Comparison of ENCODE assay signal across 17 cellular contexts in genomic region chr19:39146091-39146490, GRCh38. TPM values are rescaled to one million over a fixed set of nuclear protein-coding genes. Genes with fewer than 3 reads are reported as not detected.
DNase-seq lines count a peak whose midpoint lies in the region; ATAC-seq, FAIRE-seq and TF ChIP-seq lines count a peak whose summit lies in the region.
"Had no signal": no experiment of that assay in that cellular context is flagged by ENCODE, and none has a peak within 500 bp of the region (broad histone marks: within the 10 kb centered on the region; RNA-seq: fewer than 3 reads in every experiment).

No MANE protein-coding gene starts in this region.

- H3K36me3 ChIP-seq in ascending aorta, result no peaks in the 10 kb centered on the region
- H3K36me3 ChIP-seq in pancreas, result no peaks in the 10 kb centered on the region
- peaks cover 0 to 3% (median 0%) of the 10 kb centered on the region in 4 donors for H3K36me3 ChIP-seq in upper lobe of left lung
- H3K36me3 ChIP-seq: neutrophil had no signal

- WGBS in pancreas, 2 donors, result 98 to 100% methylated on average over 1 of the region's 1 CpG
- WGBS in upper lobe of left lung, 2 donors, result 95 to 100% methylated on average over 1 of the region's 1 CpG

- ATAC-seq in Right ventricle myocardium superior (ENCODE audit: poor library complexity), result peak; percentile 29
- ATAC-seq in pancreas, result no peak
- no peak for ATAC-seq in upper lobe of left lung (ENCODE audit: low FRiP score in 2 of 2)
- no peak for ATAC-seq in GM18520 (IDR thresholded peaks at IDR 0.05; ENCODE audit: unreplicated experiment)
- ATAC-seq in GM18511 (IDR thresholded peaks at IDR 0.05; ENCODE audit: unreplicated experiment), result no peak

- H3K4me1 ChIP-seq in ascending aorta (peaks cover 4 to 22% of the 10 kb centered on the region in 2 donors), pancreas (peaks cover 15 to 29% (median 25%) of the 10 kb centered on the region in 3 donors), upper lobe of left lung (peaks cover 34 to 54% (median 44%) of the 10 kb centered on the region in 4 donors)

- H3K27me3 ChIP-seq in ascending aorta (no peaks in the 10 kb centered on the region), pancreas (no peaks in the 10 kb centered on the region), upper lobe of left lung (no peaks in the 10 kb centered on the region)
- H3K27me3 ChIP-seq: neutrophil, SJCRH30 had no signal

- H3K27ac ChIP-seq in ascending aorta (peak overlapping the region; percentile 64 to 78), pancreas (peak overlapping the region in 3 of 4 donors; percentile 72 to 80 (median 72)), upper lobe of left lung (peak overlapping the region; percentile 67 to 83 (median 76))
- H3K27ac ChIP-seq: neutrophil, SJCRH30 had no signal

- no peak for DNase-seq in ascending aorta (ENCODE audit: low spot score in 2 of 2)
- DNase-seq in Right ventricle myocardium superior, result no peak
- peak in 1 of 6 donors; percentile 28 for DNase-seq in pancreas
- DNase-seq in upper lobe of left lung, result no peak
- no peak for DNase-seq in GM12892 (ENCODE audit: insufficient read length)
- DNase-seq: activated CD4-positive, alpha-beta T cell treated with anti-CD3 and anti-CD28 coated beads for 4 hours; DMS 273 treated with DMSO at 0.1 percent for 48 hours; effector CD8-positive, alpha-beta T cell; mammary epithelial cell; NCI-H1436 treated with DMSO at 0.1 percent for 48 hours; SJCRH30; stimulated activated CD4-positive, alpha-beta T cell treated with anti-CD3 and anti-CD28 coated beads, Interleukin-4, amount 100 ng/mL, for 4 hours had no signal

- no peak for FAIRE-seq in pancreas (lab: Jason Lieb, UNC)
- no peak for FAIRE-seq in GM12892 (lab: Jason Lieb, UNC)

- TF ChIP-seq POLR2A in upper lobe of left lung (IDR thresholded peaks at IDR 0.05) (no peak), GM12892 (IDR thresholded peaks at IDR 0.05; ENCODE audit: low read depth, low read length) (no peak)

- TF ChIP-seq CTCF in ascending aorta (IDR thresholded peaks at IDR 0.05) (no peak), pancreas (IDR thresholded peaks at IDR 0.05) (no peak), upper lobe of left lung (IDR thresholded peaks at IDR 0.05) (no peak)

- H3K9me3 ChIP-seq in ascending aorta (no peaks in the 10 kb centered on the region), pancreas (no peaks in the 10 kb centered on the region), upper lobe of left lung (no peaks in the 10 kb centered on the region)
- H3K9me3 ChIP-seq: neutrophil, SJCRH30 had no signal

- no peak overlapping the region for H3K4me3 ChIP-seq in ascending aorta
- no peak overlapping the region for H3K4me3 ChIP-seq in pancreas
- no peak overlapping the region for H3K4me3 ChIP-seq in upper lobe of left lung
- H3K4me3 ChIP-seq: SJCRH30, skin epidermis had no signal

- TF ChIP-seq EP300 in upper lobe of left lung (IDR thresholded peaks at IDR 0.05), result no peak

- intact Hi-C loops in ascending aorta (cut with DNase I) (no loop called here), Right ventricle myocardium superior (cut with DNase I) (no loop called here), pancreas (cut with DNase I) (no loop called here)

RNA-seq across cellular contexts. Expression of gene PAK4, which starts 20.5 kb away (rescaled TPM):
- total RNA-seq in ascending aorta (27.4 TPM), Right ventricle myocardium superior (14.0 TPM), pancreas (10 to 100 TPM; 19.4 to 37.2 (median 28.5) TPM), upper lobe of left lung (10 to 100 TPM; 23.4 to 88.2 (median 54.4) TPM)
- 10 to 100 TPM; 29.9 to 38.4 TPM for polyA plus RNA-seq in pancreas
- 2.3 TPM for polyA plus RNA-seq in GM12892 (2012; ENCODE audit: missing spikeins)

RNA-seq across cellular contexts. Expression of gene NCCRP1, which starts 50.7 kb away (rescaled TPM):
- not detected for total RNA-seq in ascending aorta
- total RNA-seq in Right ventricle myocardium superior, result not detected
- total RNA-seq in pancreas, result 1 to 10 TPM; 1.6 to 8.5 (median 4.1) TPM
- 1 to 10 TPM in 1 of 2 donors, under 1 TPM in 1; 0.96 to 1.7 TPM for polyA plus RNA-seq in pancreas
- total RNA-seq in upper lobe of left lung, result under 1 TPM in 1 of 6 donors, not detected in 5; 0.47 TPM
- not detected for polyA plus RNA-seq in GM12892 (2012; ENCODE audit: missing spikeins)

RNA-seq across cellular contexts. Expression of gene SYCN, which starts 58.0 kb away (rescaled TPM):
- total RNA-seq in ascending aorta (not detected), Right ventricle myocardium superior (not detected), pancreas (1,000 to 10,000 TPM; 1,282 to 3,883 (median 2,778) TPM), upper lobe of left lung (1 to 10 TPM in 1 of 6 donors, under 1 TPM in 1, not detected in 4; 0.83 to 1.3 TPM)
- polyA plus RNA-seq in pancreas, result 1,000 to 10,000 TPM; 1,825 to 2,558 TPM
- not detected for polyA plus RNA-seq in GM12892 (2012; ENCODE audit: missing spikeins)
- total RNA-seq: mammary epithelial cell, NCI-H460, SJCRH30 had no signal
- polyA plus RNA-seq: mammary epithelial cell had no signal

Comparison
In these comparisons a context has a peak if more than half of its experiments do, and no peak if none do; other contexts are left out.
1. RNA of gene SYCN, which starts 58.0 kb away (total RNA-seq): 1,282 to 3,883 TPM in pancreas; not detected in ascending aorta (single experiment), not detected in Right ventricle myocardium superior (single experiment) and 0.83 to 1.3 TPM in upper lobe of left lung; every median in the first group is over 100 times any median in the second.
2. Peak in every context shown above with its lines, with median percentiles within 50 percentile points of each other: H3K27ac ChIP-seq.